8 cellular contexts compared by ENCODE assay signal in genomic region chr15:41332788-41333527, GRCh38. TPM values are rescaled to one million over a fixed set of nuclear protein-coding genes. Genes with fewer than 3 reads are reported as not detected.
A peak's percentile ranks its signal among the peaks of the same experiment; 100 is the strongest.
DNase-seq lines count a peak whose midpoint lies in the region; ATAC-seq, FAIRE-seq and TF ChIP-seq lines count a peak whose summit lies in the region.

NUSAP1 (plus strand) TSS chr15:41332881; CDS start chr15:41332958, 77 bp downstream.

- ATAC-seq in HG02840 (IDR thresholded peaks at IDR 0.05; ENCODE audit: low FRiP score, unreplicated experiment) (peak; percentile 26), thoracic aorta (ENCODE audit: insufficient number of reproducible peaks, low FRiP score, low read depth) (no peak)

- peak; percentile 88 for TF ChIP-seq POLR2A in GM12891 (IDR thresholded peaks at IDR 0.05; ENCODE audit: low read depth, low read length)

- no peaks in the 10 kb centered on the region for H3K27me3 ChIP-seq in liver (ENCODE audit: control insufficient read depth in 4 of 4, insufficient read depth in 4 of 4, low read length in 3 of 4)
- no peaks in the 10 kb centered on the region for H3K27me3 ChIP-seq in thoracic aorta (replicated peaks; ENCODE audit: insufficient read depth)

- no peak for TF ChIP-seq CTCF in cardiac fibroblast (IDR thresholded peaks at IDR 0.05; ENCODE audit: low read depth, low read length)
- TF ChIP-seq CTCF in liver (IDR thresholded peaks at IDR 0.05; ENCODE audit: low read depth, low read length, missing input control): no peak
- no peak for TF ChIP-seq CTCF in thoracic aorta (IDR thresholded peaks at IDR 0.05)

- DNase-seq in A172 (ENCODE audit: low spot score): peak; percentile 99
- DNase-seq in GM12891 (ENCODE audit: insufficient read length, low spot score): peak; percentile 25
- DNase-seq in NCI-H82 (lab: John Stamatoyannopoulos, UW): peak; percentile 89
- DNase-seq in cardiac fibroblast (ENCODE audit: low read depth in 2 of 2): no peak
- no peak for DNase-seq in thoracic aorta (ENCODE audit: low spot score)
- DNase-seq in DMS153 (lab: John Stamatoyannopoulos, UW): no peak

- no peaks in the 10 kb centered on the region for H3K9me3 ChIP-seq in liver (ENCODE audit: control insufficient read depth in 4 of 4, low read length in 3 of 4)
- no peaks in the 10 kb centered on the region for H3K9me3 ChIP-seq in thoracic aorta

- H3K4me3 ChIP-seq in cardiac fibroblast (replicated peaks in 1 of 2; ENCODE audit: low read depth in 2 of 2, low read length in 2 of 2): peak within 1 kb of the TSS; percentile 85 to 100
- peak within 1 kb of the TSS; percentile 74 to 99 (median 95) for H3K4me3 ChIP-seq in liver (ENCODE audit: low read depth in 1 of 3, low read length in 3 of 3)
- peak within 1 kb of the TSS; percentile 76 for H3K4me3 ChIP-seq in thoracic aorta

- no peak for TF ChIP-seq RAD21 in liver (IDR thresholded peaks at IDR 0.05)

- peak; percentile 28 for FAIRE-seq in GM12891 (lab: Jason Lieb, UNC)

- H3K27ac ChIP-seq in liver (ENCODE audit: low read depth in 1 of 2, low read length in 2 of 2): peak within 1 kb of the TSS; percentile 77 to 79
- H3K27ac ChIP-seq in thoracic aorta: no peak within 1 kb of the TSS

- peak within 1 kb of the TSS; percentile 54 to 84 for H3K9ac ChIP-seq in liver (ENCODE audit: low read depth in 1 of 2, low read length in 2 of 2)

- H3K36me3 ChIP-seq in liver (ENCODE audit: control insufficient read depth in 4 of 4, insufficient read depth in 3 of 4, low read depth in 1 of 4, low read length in 3 of 4) (no peaks in the 10 kb centered on the region), thoracic aorta (no peaks in the 10 kb centered on the region)

- under 1% methylated on average over 39 of the region's 39 CpGs for WGBS in liver

- H3K4me1 ChIP-seq in liver (ENCODE audit: control insufficient read depth in 4 of 4, insufficient read depth in 4 of 4, low read length in 3 of 4) (peaks cover 0 to 22% (median 8%) of the 10 kb centered on the region in 4 donors), thoracic aorta (ENCODE audit: control insufficient read depth in 1 of 2, low read depth in 2 of 2) (no peaks in the 10 kb centered on the region)

TF ChIP-seq in GM12891, 5 proteins besides CTCF, POLR2A, EP300 and RAD21:
- TF ChIP-seq POLR2AphosphoS5 (IDR thresholded peaks at IDR 0.05; ENCODE audit: low read depth, low read length) (peak; percentile 78; the same call in 1 of the 2 replicates), PAX5 (IDR thresholded peaks at IDR 0.05; ENCODE audit: insufficient read depth, low read length, severe bottlenecking) (no peak), SPI1 (IDR thresholded peaks at IDR 0.05; ENCODE audit: low read depth, low read length) (peak; percentile 65), TAF1 (IDR thresholded peaks at IDR 0.05; ENCODE audit: low read depth, low read length) (peak; percentile 64; the same call in 1 of the 2 replicates), POU2F2 (IDR thresholded peaks at IDR 0.05; ENCODE audit: low read depth, low read length) (no peak; the same call in 1 of the 2 replicates)
TF ChIP-seq in GM12891: peak in this region for 3.

TF ChIP-seq in liver, 16 proteins besides CTCF, POLR2A, EP300 and RAD21:
- TF ChIP-seq RXRA (IDR thresholded peaks at IDR 0.05): no peak
- no peak for TF ChIP-seq MAX (IDR thresholded peaks at IDR 0.05)
- TF ChIP-seq TAF1 (conservative IDR thresholded peaks at IDR 0.05): no peak
- no peak for TF ChIP-seq YY1 (IDR thresholded peaks at IDR 0.05)
- TF ChIP-seq JUND (IDR thresholded peaks at IDR 0.05): no peak
- peak in 1 of 2 donors; percentile 23 for TF ChIP-seq EGR1 (IDR thresholded peaks at IDR 0.05; ENCODE audit: low read depth in 2 of 2)
- TF ChIP-seq, protein P1, sequence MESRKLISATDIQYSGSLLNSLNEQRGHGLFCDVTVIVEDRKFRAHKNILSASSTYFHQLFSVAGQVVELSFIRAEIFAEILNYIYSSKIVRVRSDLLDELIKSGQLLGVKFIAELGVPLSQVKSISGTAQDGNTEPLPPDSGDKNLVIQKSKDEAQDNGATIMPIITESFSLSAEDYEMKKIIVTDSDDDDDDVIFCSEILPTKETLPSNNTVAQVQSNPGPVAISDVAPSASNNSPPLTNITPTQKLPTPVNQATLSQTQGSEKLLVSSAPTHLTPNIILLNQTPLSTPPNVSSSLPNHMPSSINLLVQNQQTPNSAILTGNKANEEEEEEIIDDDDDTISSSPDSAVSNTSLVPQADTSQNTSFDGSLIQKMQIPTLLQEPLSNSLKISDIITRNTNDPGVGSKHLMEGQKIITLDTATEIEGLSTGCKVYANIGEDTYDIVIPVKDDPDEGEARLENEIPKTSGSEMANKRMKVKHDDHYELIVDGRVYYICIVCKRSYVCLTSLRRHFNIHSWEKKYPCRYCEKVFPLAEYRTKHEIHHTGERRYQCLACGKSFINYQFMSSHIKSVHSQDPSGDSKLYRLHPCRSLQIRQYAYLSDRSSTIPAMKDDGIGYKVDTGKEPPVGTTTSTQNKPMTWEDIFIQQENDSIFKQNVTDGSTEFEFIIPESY (IDR thresholded peaks at IDR 0.05): peak; percentile 11
- TF ChIP-seq HNF4A (conservative IDR thresholded peaks at IDR 0.05): peak in 1 of 2 donors; percentile 5

RNA-seq across cellular contexts. Expression of gene NUSAP1, which starts in this region (rescaled TPM):
- 182 and 215 TPM in 2 replicates for total RNA-seq in A172 (2014; rRNA removed; shearing (Covaris generic))
- polyA plus RNA-seq in GM12891 (2012; ENCODE audit: low read depth, missing spikeins): 103 TPM
- 100 to 1,000 TPM in 1 of 2 donors, 1 to 10 TPM in 1; 7.4 to 149 TPM for total RNA-seq in liver
- 1 to 10 TPM; 4.6 to 9.2 TPM for polyA plus RNA-seq in liver
- total RNA-seq in thoracic aorta: 1 to 10 TPM; 1.4 to 5.7 TPM

Comparison
In these comparisons a context has a peak if more than half of its experiments do, and no peak if none do; other contexts are left out.
1. DNase-seq: peak in A172 (single experiment), GM12891 (single experiment) and NCI-H82 (single experiment); none in cardiac fibroblast (0 of 2), thoracic aorta (single experiment) and DMS153 (single experiment).
2. H3K27ac ChIP-seq: peak in liver (2 of 2); none in thoracic aorta (0 of 2).
3. Peak in every context shown above with its lines, with median percentiles within 50 percentile points of each other: H3K4me3 ChIP-seq.